ENCODE assay signal across 8 cellular contexts in the genomic region with DNA sequence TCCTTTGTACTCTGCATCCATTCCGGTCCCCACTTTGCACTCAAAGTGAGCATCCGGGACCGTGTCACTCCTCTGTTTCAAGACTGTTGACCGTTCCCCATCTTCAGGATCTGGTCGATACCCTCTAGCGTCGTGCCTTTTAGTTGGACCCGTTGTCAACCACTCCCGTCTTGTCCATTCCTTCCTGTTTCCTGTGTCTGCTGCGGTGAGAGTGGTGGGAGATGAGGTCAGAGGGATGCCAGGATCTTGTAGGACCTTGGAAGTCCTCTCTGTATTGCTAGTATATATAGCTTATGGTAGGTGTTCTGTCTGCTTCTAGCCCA. TPM values are rescaled to one million over a fixed set of nuclear protein-coding genes. Genes with fewer than 3 reads are reported as not detected.
DNase-seq lines count a peak whose midpoint lies in the region; FAIRE-seq and TF ChIP-seq lines count a peak whose summit lies in the region.

No MANE protein-coding gene starts in this region.

- no peaks in the 10 kb centered on the region for H3K9me3 ChIP-seq in KOPT-K1 (ENCODE audit: insufficient read depth, low read length, poor library complexity, severe bottlenecking)

- TF ChIP-seq CTCF in 22Rv1 (IDR thresholded peaks at IDR 0.05) (no peak), astrocyte of the cerebellum (IDR thresholded peaks at IDR 0.05; ENCODE audit: low read depth, low read length, missing control alignments) (no peak)

- DNase-seq in GM12891 (ENCODE audit: insufficient read length, low spot score) (no peak), astrocyte of the cerebellum (ENCODE audit: low read depth) (no peak), kidney glomerular epithelial cell (lab: John Stamatoyannopoulos, UW) (peak; percentile 20), substantia nigra (lab: John Stamatoyannopoulos, UW) (peak in 1 of 49 donors; percentile 44), germinal center (ENCODE audit: low spot score) (no peak)
- DNase-seq in activated effector memory CD4-positive, alpha-beta T cell treated with Interleukin-2 at 50 U/mL for 16 hours: no peak

- FAIRE-seq in GM12891 (lab: Jason Lieb, UNC): peak; percentile 57

- H3K36me3 ChIP-seq in KOPT-K1 (ENCODE audit: insufficient read depth, low read length): peaks cover 36% of the 10 kb centered on the region

- in situ Hi-C loops in astrocyte of the cerebellum (cut with HindIII; ENCODE audit: low sequenced_read_pairs): no loop called here

- H3K27ac ChIP-seq in 22Rv1: peak overlapping the region; percentile 71
- peak overlapping the region; percentile 76 for H3K27ac ChIP-seq in KOPT-K1 (ENCODE audit: low read depth, low read length, poor library complexity, severe bottlenecking)
- H3K27ac ChIP-seq in substantia nigra (ENCODE audit: low read depth, low read length, poor library complexity, severe bottlenecking): peak overlapping the region; percentile 47

- peak overlapping the region; percentile 98 for H3K4me3 ChIP-seq in astrocyte of the cerebellum (ENCODE audit: low read depth, low read length)

- no peak for TF ChIP-seq POLR2A in GM12891 (IDR thresholded peaks at IDR 0.05; ENCODE audit: low read depth, low read length)

TF ChIP-seq in GM12891, 5 proteins besides CTCF, POLR2A, EP300 and RAD21:
- no peak for TF ChIP-seq POLR2AphosphoS5 (IDR thresholded peaks at IDR 0.05; ENCODE audit: low read depth, low read length)
- no peak for TF ChIP-seq SPI1 (IDR thresholded peaks at IDR 0.05; ENCODE audit: low read depth, low read length)
- no peak for TF ChIP-seq TAF1 (IDR thresholded peaks at IDR 0.05; ENCODE audit: low read depth, low read length)

RNA-seq across cellular contexts. Expression of gene BRK1, which starts 0.6 kb away (rescaled TPM):
- 197 TPM for polyA plus RNA-seq in GM12891 (2012; ENCODE audit: low read depth, missing spikeins)

RNA-seq across cellular contexts. Expression of gene FANCD2OS, which starts 8.0 kb away (rescaled TPM):
- polyA plus RNA-seq in GM12891 (2012; ENCODE audit: low read depth, missing spikeins): not detected

RNA-seq across cellular contexts. Expression of gene VHL, which starts 25.5 kb away (rescaled TPM):
- 19.8 TPM for polyA plus RNA-seq in GM12891 (2012; ENCODE audit: low read depth, missing spikeins)

RNA-seq across cellular contexts. Expression of gene IRAK2, which starts 48.6 kb away (rescaled TPM):
- 3.2 TPM for polyA plus RNA-seq in GM12891 (2012; ENCODE audit: low read depth, missing spikeins)
